Comparison of ENCODE assay signal across 8 cellular contexts in the genomic region with DNA sequence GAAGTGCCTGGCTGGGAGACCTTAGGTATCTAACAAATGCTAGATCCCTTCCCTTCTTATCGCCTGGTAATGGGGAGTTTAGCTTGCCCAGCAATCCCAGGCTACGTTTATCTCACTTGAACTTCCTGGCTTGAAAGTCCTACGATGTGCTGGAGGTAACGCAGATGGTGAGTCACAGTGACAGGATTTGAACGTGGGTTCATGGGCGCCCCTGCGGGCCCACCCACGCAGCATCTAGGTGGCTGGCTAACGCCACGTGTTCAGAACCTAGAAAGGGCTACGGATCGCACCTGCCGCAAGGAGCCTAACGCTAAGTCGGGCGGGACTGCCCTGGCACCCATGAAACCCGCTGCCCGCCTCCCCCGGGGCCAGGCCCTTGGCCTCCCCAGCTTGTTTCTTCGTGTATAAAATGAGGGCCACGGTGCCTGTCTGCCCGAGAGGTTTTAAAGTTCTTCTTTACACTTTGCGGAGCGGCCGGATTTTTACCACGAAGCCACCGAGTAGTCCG. TPM values are rescaled to one million over a fixed set of nuclear protein-coding genes. Genes with fewer than 3 reads are reported as not detected.
DNase-seq lines count a peak whose midpoint lies in the region; ATAC-seq and TF ChIP-seq lines count a peak whose summit lies in the region.

No MANE protein-coding gene starts in this region.

- H2AFZ ChIP-seq in smooth muscle cell (ENCODE audit: low read depth) = peak overlapping the region; percentile 56

- H3K4me3 ChIP-seq in iPS-11a (ENCODE audit: low read depth, low read length) (peak overlapping the region; percentile 18), smooth muscle cell (peak overlapping the region; percentile 92)

- H3K36me3 ChIP-seq in smooth muscle cell (ENCODE audit: low read depth) = no peaks in the 10 kb centered on the region

- peaks cover 11% of the 10 kb centered on the region for H3F3A ChIP-seq in smooth muscle cell (ENCODE audit: low read depth)

- no peaks in the 10 kb centered on the region for H3K9me3 ChIP-seq in smooth muscle cell (replicated peaks; ENCODE audit: low read depth)

- H4K20me1 ChIP-seq in smooth muscle cell (ENCODE audit: low read depth) = peaks cover 33% of the 10 kb centered on the region

- peaks cover 20% of the 10 kb centered on the region for H3K4me1 ChIP-seq in smooth muscle cell (ENCODE audit: low read depth)

- ATAC-seq in GM19324 (IDR thresholded peaks at IDR 0.05; ENCODE audit: low FRiP score, unreplicated experiment) = peak; percentile 18
- peak; percentile 19 for ATAC-seq in HG03457 (IDR thresholded peaks at IDR 0.05; ENCODE audit: unreplicated experiment)

- peak overlapping the region; percentile 86 for H3K9ac ChIP-seq in smooth muscle cell (ENCODE audit: low read depth)

- DNase-seq in AG20443 (ENCODE audit: low spot score) (peak; percentile 34), T follicular helper cell (ENCODE audit: low read depth) (peak; percentile 85), amniotic epithelial cell (ENCODE audit: low read depth) (peak; percentile 98), smooth muscle cell (lab: John Stamatoyannopoulos, UW; ENCODE audit: unreplicated experiment) (no peak), inferior parietal cortex (ENCODE audit: extremely low spot score) (no peak)

- 3% methylated on average over 28 of the region's 28 CpGs for WGBS in smooth muscle cell (ENCODE audit: low lambda C conversion rate)

- peak overlapping the region; percentile 98 for H3K27ac ChIP-seq in smooth muscle cell (ENCODE audit: low read depth)

- H3K4me2 ChIP-seq in smooth muscle cell = peak overlapping the region; percentile 90

- peaks cover 37% of the 10 kb centered on the region for H3K79me2 ChIP-seq in smooth muscle cell (ENCODE audit: low read depth)

- no peaks in the 10 kb centered on the region for H3K27me3 ChIP-seq in smooth muscle cell (ENCODE audit: low read depth)

- TF ChIP-seq CTCF in smooth muscle cell (IDR thresholded peaks at IDR 0.05; ENCODE audit: borderline replicate concordance, insufficient read depth, poor library complexity, severe bottlenecking) = no peak

RNA-seq across cellular contexts. Expression of a gene that starts 0.6 kb away (rescaled TPM):
- 25.5 and 26.2 TPM in 2 replicates for total RNA-seq in smooth muscle cell
- 17.1 and 18.8 TPM in 2 replicates for polyA plus RNA-seq in smooth muscle cell

Comparison
In these comparisons a context has a peak if more than half of its experiments do, and no peak if none do; other contexts are left out.
1. DNase-seq: peak in AG20443 (single experiment), T follicular helper cell (single experiment) and amniotic epithelial cell (single experiment); none in smooth muscle cell (single experiment) and inferior parietal cortex (single experiment).